ENCODE assay signal across 24 cellular contexts in genomic region chr6:13300649-13301590, GRCh38. TPM values are rescaled to one million over a fixed set of nuclear protein-coding genes. Genes with fewer than 3 reads are reported as not detected.
DNase-seq lines count a peak whose midpoint lies in the region; ATAC-seq and TF ChIP-seq lines count a peak whose summit lies in the region.
"Had no signal": no experiment of that assay in that cellular context is flagged by ENCODE, and none has a peak within 500 bp of the region (broad histone marks: within the 10 kb centered on the region; RNA-seq: fewer than 3 reads in every experiment).

No MANE protein-coding gene starts in this region.

- H3K36me3 Mint-ChIP-seq in endothelial cell (ENCODE audit: low read depth, unreplicated experiment), result peaks cover 62% of the 10 kb centered on the region
- peaks cover 35% of the 10 kb centered on the region for H3K36me3 Mint-ChIP-seq in activated CD4-positive, alpha-beta T cell treated with anti-CD3 and anti-CD28 coated beads, Interleukin-2, amount 10 ng/mL, durations not matched to agents 24 days and 14 days (ENCODE audit: low read depth)

- peak overlapping the region; percentile 4 for H3K27ac Mint-ChIP-seq in endothelial cell (ENCODE audit: unreplicated experiment)
- no peak overlapping the region for H3K27ac Mint-ChIP-seq in activated CD4-positive, alpha-beta T cell treated with anti-CD3 and anti-CD28 coated beads, Interleukin-2, amount 10 ng/mL, durations not matched to agents 24 days and 14 days
- H3K27ac Mint-ChIP-seq: activated naive CD8-positive, alpha-beta T cell treated with anti-CD3 and anti-CD28 coated beads, Interleukin-2, amount 50 U/mL, for 24 hours; activated T-cell treated with anti-CD3 and anti-CD28 coated beads, Interleukin-2, amount 50 U/mL, for 24 hours; GM23338 had no signal

- H2AFZ ChIP-seq in osteoblast (ENCODE audit: low read length), result no peak overlapping the region
- H2AFZ ChIP-seq: GM23338 had no signal

- no peaks in the 10 kb centered on the region for H3K4me1 Mint-ChIP-seq in endothelial cell (ENCODE audit: unreplicated experiment)
- peaks cover 23% of the 10 kb centered on the region for H3K4me1 Mint-ChIP-seq in activated CD4-positive, alpha-beta T cell treated with anti-CD3 and anti-CD28 coated beads, Interleukin-2, amount 10 ng/mL, durations not matched to agents 24 days and 14 days
- H3K4me1 Mint-ChIP-seq: GM23338 had no signal

- H3K4me3 Mint-ChIP-seq in endothelial cell (ENCODE audit: unreplicated experiment), result peak overlapping the region; percentile 45
- no peak overlapping the region for H3K4me3 Mint-ChIP-seq in activated CD4-positive, alpha-beta T cell treated with anti-CD3 and anti-CD28 coated beads, Interleukin-2, amount 10 ng/mL, durations not matched to agents 24 days and 14 days
- H3K4me3 Mint-ChIP-seq: activated naive CD8-positive, alpha-beta T cell treated with anti-CD3 and anti-CD28 coated beads, Interleukin-2, amount 50 U/mL, for 24 hours; activated T-cell treated with anti-CD3 and anti-CD28 coated beads, Interleukin-2, amount 50 U/mL, for 24 hours; GM23338 had no signal

- H3K9me3 ChIP-seq in BLaER1 (no peaks in the 10 kb centered on the region), osteoblast (ENCODE audit: low read depth, low read length) (no peaks in the 10 kb centered on the region)
- H3K9me3 ChIP-seq: lower lobe of right lung, mucosa of descending colon, transverse colon had no signal

- H3K4me3 ChIP-seq in BLaER1, result no peak overlapping the region
- no peak overlapping the region for H3K4me3 ChIP-seq in osteoblast (ENCODE audit: insufficient read depth, low read length)
- H3K4me3 ChIP-seq: GM23338, lower lobe of right lung, mucosa of descending colon, transverse colon had no signal

- no peaks in the 10 kb centered on the region for H4K20me1 ChIP-seq in BLaER1
- H4K20me1 ChIP-seq in osteoblast (ENCODE audit: insufficient read depth, low read length), result no peaks in the 10 kb centered on the region

- peak overlapping the region; percentile 90 for H3K4me2 ChIP-seq in BLaER1
- H3K4me2 ChIP-seq in osteoblast (ENCODE audit: insufficient read depth, low read length), result no peak overlapping the region
- H3K4me2 ChIP-seq: GM23338 had no signal

- TF ChIP-seq CTCF in endothelial cell (IDR thresholded peaks at IDR 0.05; ENCODE audit: unreplicated experiment), result no peak
- TF ChIP-seq CTCF in osteoblast (IDR thresholded peaks at IDR 0.05; ENCODE audit: extremely low read depth, low read depth, low read length), result no peak

- ATAC-seq in GM21447 (IDR thresholded peaks at IDR 0.05; ENCODE audit: unreplicated experiment), result no peak
- ATAC-seq: activated naive CD8-positive, alpha-beta T cell treated with anti-CD3 and anti-CD28 coated beads, Interleukin-2, amount 50 U/mL, for 24 hours; GM23338; lower lobe of right lung; mucosa of descending colon; right cardiac atrium had no signal

- no peaks in the 10 kb centered on the region for H3K27me3 ChIP-seq in BLaER1
- no peaks in the 10 kb centered on the region for H3K27me3 ChIP-seq in osteoblast (ENCODE audit: insufficient read depth, low read length)
- H3K27me3 ChIP-seq: transverse colon had no signal

- peaks cover 3% of the 10 kb centered on the region for H3K27me3 Mint-ChIP-seq in endothelial cell (ENCODE audit: unreplicated experiment)
- H3K27me3 Mint-ChIP-seq in activated CD4-positive, alpha-beta T cell treated with anti-CD3 and anti-CD28 coated beads, Interleukin-2, amount 10 ng/mL, durations not matched to agents 24 days and 14 days, result no peaks in the 10 kb centered on the region
- H3K27me3 Mint-ChIP-seq: activated naive CD8-positive, alpha-beta T cell treated with anti-CD3 and anti-CD28 coated beads, Interleukin-2, amount 50 U/mL, for 24 hours; activated T-cell treated with anti-CD3 and anti-CD28 coated beads, Interleukin-2, amount 50 U/mL, for 24 hours had no signal

- DNase-seq in HuH-7 (ENCODE audit: low spot score), result peak; percentile 25
- no peak for DNase-seq in endothelial cell (ENCODE audit: low spot score)
- DNase-seq in osteoblast (ENCODE audit: insufficient read length, low spot score, missing footprints), result no peak
- no peak for DNase-seq in activated naive CD4-positive, alpha-beta T cell (lab: John Stamatoyannopoulos, UW)
- DNase-seq in activated CD4-positive, alpha-beta T cell treated with anti-CD3 and anti-CD28 coated beads, Interleukin-2, amount 10 ng/mL, durations not matched to agents 24 days and 14 days, result no peak
- no peak for DNase-seq in NCI-H2196 (lab: John Stamatoyannopoulos, UW; ENCODE audit: unreplicated experiment)
- DNase-seq: activated CD4-positive, alpha-beta T cell treated with anti-CD3 and anti-CD28 coated beads for 48 hours; activated effector memory CD4-positive, alpha-beta T cell treated with anti-CD3 and anti-CD28 coated beads, Interleukin-2, amount 50 U/mL, for 16 hours; activated naive CD8-positive, alpha-beta T cell treated with anti-CD3 and anti-CD28 coated beads, Interleukin-2, amount 50 U/mL, for 24 hours; activated T-cell treated with anti-CD3 and anti-CD28 coated beads, Interleukin-2, amount 50 U/mL, for 24 hours; cerebellar nuclear complex; hypothalamus; lower lobe of right lung; mucosa of descending colon; NCI-H2107; NCI-H446; NCI-H82; posterior cingulate gyrus; right cardiac atrium; SW 1271; transverse colon had no signal

- intact Hi-C loops in activated CD4-positive, alpha-beta T cell treated with anti-CD3 and anti-CD28 coated beads, Interleukin-2, amount 10 ng/mL, durations not matched to agents 24 days and 14 days (cut with micrococcal nuclease), result no loop called here

- H3K36me3 ChIP-seq in BLaER1 (peaks cover 45% of the 10 kb centered on the region), osteoblast (ENCODE audit: insufficient read depth, low read length) (peaks cover 12% of the 10 kb centered on the region)
- H3K36me3 ChIP-seq: transverse colon had no signal

- peak overlapping the region; percentile 82 for H3K9ac ChIP-seq in BLaER1

- H3K4me1 ChIP-seq in BLaER1 (peaks cover 100% of the 10 kb centered on the region), osteoblast (ENCODE audit: insufficient read depth, low read length) (peaks cover 22% of the 10 kb centered on the region)

- no peaks in the 10 kb centered on the region for H3K9me3 Mint-ChIP-seq in endothelial cell (ENCODE audit: unreplicated experiment)
- H3K9me3 Mint-ChIP-seq in activated CD4-positive, alpha-beta T cell treated with anti-CD3 and anti-CD28 coated beads, Interleukin-2, amount 10 ng/mL, durations not matched to agents 24 days and 14 days, result no peaks in the 10 kb centered on the region
- H3K9me3 Mint-ChIP-seq: activated naive CD8-positive, alpha-beta T cell treated with anti-CD3 and anti-CD28 coated beads, Interleukin-2, amount 50 U/mL, for 24 hours; GM23338 had no signal

- no peaks in the 10 kb centered on the region for H3K79me2 ChIP-seq in osteoblast (ENCODE audit: insufficient read depth, low read length)

- peak overlapping the region; percentile 97 for H3K27ac ChIP-seq in BLaER1
- peak overlapping the region; percentile 6 for H3K27ac ChIP-seq in osteoblast (ENCODE audit: low read depth, low read length)
- H3K27ac ChIP-seq: lower lobe of right lung had no signal

RNA-seq across cellular contexts. Expression of gene TBC1D7, which starts 27.4 kb away (rescaled TPM):
- total RNA-seq in endothelial cell (ENCODE audit: unreplicated experiment) (40.4 TPM), osteoblast (18.8 and 25.3 TPM in 2 replicates)
- 25.1 and 26.8 TPM in 2 replicates for total RNA-seq in activated CD4-positive, alpha-beta T cell treated with anti-CD3 and anti-CD28 coated beads, Interleukin-2, amount 10 ng/mL, durations not matched to agents 24 days and 14 days
